In genomic region chr5:100828071-100828689, GRCh38 we compare ENCODE assay signal across 8 cellular contexts.
DNase-seq lines count a peak whose midpoint lies in the region; ATAC-seq and TF ChIP-seq lines count a peak whose summit lies in the region.

No MANE protein-coding gene starts in this region.

- TF ChIP-seq POLR2A in gastrocnemius medialis (IDR thresholded peaks at IDR 0.05) (no peak), ovary (IDR thresholded peaks at IDR 0.05) (no peak)

- H3K27ac ChIP-seq in gastrocnemius medialis, result peak overlapping the region; percentile 11 to 43 (median 28)
- no peak overlapping the region for H3K27ac ChIP-seq in ovary

- CTCF ChIA-PET in GM10248 (lab: Yijun Ruan, JAX), result interaction anchor here (0.8 to 3.0 kb wide), 10 partner anchors 9 to 76 kb away, joined by 3 to 28 read pairs (median 4); no protein-coding TSS in a partner anchor

- DNase-seq in GM10248 (ENCODE audit: extremely low spot score) (peak; percentile 42), gastrocnemius medialis (no peak), ovary (no peak), DMS153 treated with DMSO at 0.1 percent for 48 hours (lab: John Stamatoyannopoulos, UW; ENCODE audit: unreplicated experiment) (no peak)
- no peak for DNase-seq in effector CD8-positive, alpha-beta T cell (lab: John Stamatoyannopoulos, UW)

- H3K4me1 ChIP-seq in gastrocnemius medialis (peaks cover 0 to 6% of the 10 kb centered on the region in 2 donors), ovary (ENCODE audit: insufficient read depth) (no peaks in the 10 kb centered on the region)

- intact Hi-C loops in gastrocnemius medialis (cut with DNase I; ENCODE audit: low total_unique reads), result no loop called here
- intact Hi-C loops in ovary (cut with DNase I), result no loop called here

- H3K27me3 Mint-ChIP-seq in brain, result no peaks in the 10 kb centered on the region

- H3K4me1 Mint-ChIP-seq in brain, result peaks cover 39% of the 10 kb centered on the region

- in situ Hi-C loops in gastrocnemius medialis (cut with MboI; ENCODE audit: low sequenced_read_pairs in 4 of 4), result no loop called here

- H3K27me3 ChIP-seq in gastrocnemius medialis (no peaks in the 10 kb centered on the region), ovary (no peaks in the 10 kb centered on the region)

- 33 to 40% (median 33%) methylated on average over 6 of the region's 6 CpGs for WGBS in ovary, 3 donors

- H3K4me3 ChIP-seq in gastrocnemius medialis (no peak overlapping the region), ovary (no peak overlapping the region)

- H3K9me3 Mint-ChIP-seq in brain, result no peaks in the 10 kb centered on the region

- no peak for TF ChIP-seq CTCF in GM10248 (IDR thresholded peaks at IDR 0.05; ENCODE audit: control extremely low read depth, extremely low read depth, low read depth, missing control alignments)
- TF ChIP-seq CTCF in brain (conservative IDR thresholded peaks at IDR 0.05), result no peak
- no peak for TF ChIP-seq CTCF in gastrocnemius medialis (IDR thresholded peaks at IDR 0.05 in 4 of 5, conservative IDR thresholded peaks at IDR 0.05 in 1 of 5)
- no peak for TF ChIP-seq CTCF in ovary (IDR thresholded peaks at IDR 0.05)

- peak overlapping the region; percentile 32 to 89 (median 66) for H3K27ac Mint-ChIP-seq in brain

- H3K36me3 ChIP-seq in gastrocnemius medialis (no peaks in the 10 kb centered on the region), ovary (no peaks in the 10 kb centered on the region)

- no peaks in the 10 kb centered on the region for H3K9me3 ChIP-seq in gastrocnemius medialis
- H3K9me3 ChIP-seq in ovary, result no peaks in the 10 kb centered on the region

- POLR2A ChIA-PET in GM10248 (lab: Yijun Ruan, JAX), result interaction anchor here (0.6 to 2.3 kb wide), 5 partner anchors 14 to 77 kb away, joined by 3 to 13 read pairs (median 5); partner anchors contain the start of gene ST8SIA4

- peak overlapping the region in 3 of 5 experiments; percentile 38 to 66 (median 48) for H3K4me3 Mint-ChIP-seq in brain

- H3K36me3 Mint-ChIP-seq in brain, result peaks cover 3% of the 10 kb centered on the region

- no peak for TF ChIP-seq EP300 in ovary (IDR thresholded peaks at IDR 0.05)

- ATAC-seq in GM19463 (IDR thresholded peaks at IDR 0.05; ENCODE audit: unreplicated experiment) (peak; percentile 80), HG03460 (IDR thresholded peaks at IDR 0.05; ENCODE audit: unreplicated experiment) (peak; percentile 74), gastrocnemius medialis (no peak)

Comparison
In these comparisons a context has a peak if more than half of its experiments do, and no peak if none do; other contexts are left out.
1. ATAC-seq: peak in GM19463 (single experiment) and HG03460 (single experiment); none in gastrocnemius medialis (0 of 2).
2. H3K27ac ChIP-seq: peak in gastrocnemius medialis (4 of 4); none in ovary (0 of 2).